ENCODE assay signal across 8 cellular contexts in genomic region chr5:172641359-172642045, GRCh38. TPM values are rescaled to one million over a fixed set of nuclear protein-coding genes. Genes with fewer than 3 reads are reported as not detected.
A peak's percentile ranks its signal among the peaks of the same experiment; 100 is the strongest.
DNase-seq lines count a peak whose midpoint lies in the region; ATAC-seq and TF ChIP-seq lines count a peak whose summit lies in the region.

No MANE protein-coding gene starts in this region.

- peaks cover 3% of the 10 kb centered on the region for H4K20me1 ChIP-seq in osteoblast (ENCODE audit: insufficient read depth, low read length)

- no peak overlapping the region for H3K27ac Mint-ChIP-seq in activated CD8-positive, alpha-beta T cell treated with anti-CD3 and anti-CD28 coated beads, Interleukin-2, amount 10 ng/mL, durations not matched to agents 7 days and 5 days
- H3K27ac Mint-ChIP-seq in activated CD8-positive, alpha-beta T cell treated with anti-CD3 and anti-CD28 coated beads for 36 hours: no peak overlapping the region

- H3K4me1 Mint-ChIP-seq in activated CD8-positive, alpha-beta T cell treated with anti-CD3 and anti-CD28 coated beads, Interleukin-2, amount 10 ng/mL, durations not matched to agents 7 days and 5 days (ENCODE audit: low read depth): peaks cover 8% of the 10 kb centered on the region
- no peaks in the 10 kb centered on the region for H3K4me1 Mint-ChIP-seq in activated CD8-positive, alpha-beta T cell treated with anti-CD3 and anti-CD28 coated beads for 36 hours (ENCODE audit: low read depth)

- no peaks in the 10 kb centered on the region for H3K27me3 ChIP-seq in RWPE2 (ENCODE audit: insufficient read depth, poor library complexity, severe bottlenecking)
- peaks cover 0 to 13% (median 0%) of the 10 kb centered on the region in 4 donors for H3K27me3 ChIP-seq in esophagus squamous epithelium
- peaks cover 3% of the 10 kb centered on the region for H3K27me3 ChIP-seq in osteoblast (ENCODE audit: insufficient read depth, low read length)

- peak; percentile 59 for ATAC-seq in activated CD8-positive, alpha-beta T cell treated with anti-CD3 and anti-CD28 coated beads, Interleukin-2, amount 10 ng/mL, durations not matched to agents 7 days and 5 days
- ATAC-seq in activated CD8-positive, alpha-beta T cell treated with anti-CD3 and anti-CD28 coated beads for 36 hours: no peak
- ATAC-seq in RWPE2 (ENCODE audit: low read depth): peak; percentile 0; the same call in 1 of the 3 replicates

- peak overlapping the region; percentile 62 for H3K4me3 Mint-ChIP-seq in activated CD8-positive, alpha-beta T cell treated with anti-CD3 and anti-CD28 coated beads, Interleukin-2, amount 10 ng/mL, durations not matched to agents 7 days and 5 days
- no peak overlapping the region for H3K4me3 Mint-ChIP-seq in activated CD8-positive, alpha-beta T cell treated with anti-CD3 and anti-CD28 coated beads for 36 hours

- no peaks in the 10 kb centered on the region for H3K36me3 Mint-ChIP-seq in activated CD8-positive, alpha-beta T cell treated with anti-CD3 and anti-CD28 coated beads, Interleukin-2, amount 10 ng/mL, durations not matched to agents 7 days and 5 days (ENCODE audit: low read depth)
- no peaks in the 10 kb centered on the region for H3K36me3 Mint-ChIP-seq in activated CD8-positive, alpha-beta T cell treated with anti-CD3 and anti-CD28 coated beads for 36 hours (ENCODE audit: low read depth)

- peak overlapping the region; percentile 74 for H2AFZ ChIP-seq in osteoblast (ENCODE audit: low read length)

- no peaks in the 10 kb centered on the region for H3K79me2 ChIP-seq in osteoblast (ENCODE audit: insufficient read depth, low read length)

- POLR2A ChIA-PET in activated CD8-positive, alpha-beta T cell treated with anti-CD3 and anti-CD28 coated beads, Interleukin-2, amount 10 ng/mL, durations not matched to agents 7 days and 5 days (lab: Charles Lee): no interaction called here
- POLR2A ChIA-PET in activated CD8-positive, alpha-beta T cell treated with anti-CD3 and anti-CD28 coated beads for 36 hours (lab: Charles Lee): no interaction called here

- H3K36me3 ChIP-seq in RWPE2 (ENCODE audit: low read depth) (peaks cover 19% of the 10 kb centered on the region), esophagus squamous epithelium (peaks cover 0 to 20% (median 4%) of the 10 kb centered on the region in 3 donors), osteoblast (ENCODE audit: insufficient read depth, low read length) (no peaks in the 10 kb centered on the region)

- peaks cover 40% of the 10 kb centered on the region for H3K27me3 Mint-ChIP-seq in activated CD8-positive, alpha-beta T cell treated with anti-CD3 and anti-CD28 coated beads, Interleukin-2, amount 10 ng/mL, durations not matched to agents 7 days and 5 days (ENCODE audit: low read depth)
- H3K27me3 Mint-ChIP-seq in activated CD8-positive, alpha-beta T cell treated with anti-CD3 and anti-CD28 coated beads for 36 hours: peaks cover 35% of the 10 kb centered on the region

- intact Hi-C loops in activated CD8-positive, alpha-beta T cell treated with anti-CD3 and anti-CD28 coated beads for 36 hours (cut with micrococcal nuclease): no loop called here
- intact Hi-C loops in esophagus squamous epithelium (cut with DNase I): no loop called here

- WGBS in esophagus squamous epithelium, 2 donors: 0% methylated on average over 2 to 5 of the region's 72 CpGs

- TF ChIP-seq POLR2A in esophagus squamous epithelium (IDR thresholded peaks at IDR 0.05): no peak

- H3K4me3 ChIP-seq in RWPE2 (ENCODE audit: severe bottlenecking): peak overlapping the region; percentile 93
- H3K4me3 ChIP-seq in esophagus squamous epithelium: peak overlapping the region; percentile 87 to 95 (median 92)
- H3K4me3 ChIP-seq in osteoblast (ENCODE audit: insufficient read depth, low read length): peak overlapping the region; percentile 70

- DNase-seq in activated CD8-positive, alpha-beta T cell treated with anti-CD3 and anti-CD28 coated beads, Interleukin-2, amount 10 ng/mL, durations not matched to agents 7 days and 5 days: peak; percentile 31
- no peak for DNase-seq in activated CD8-positive, alpha-beta T cell treated with anti-CD3 and anti-CD28 coated beads for 36 hours
- DNase-seq in RWPE2 (ENCODE audit: low spot score): no peak
- DNase-seq in esophagus squamous epithelium (lab: John Stamatoyannopoulos, UW): no peak
- DNase-seq in osteoblast (ENCODE audit: insufficient read length, low spot score, missing footprints): peak; percentile 95
- DNase-seq in A172 (ENCODE audit: low spot score): no peak
- no peak for DNase-seq in G401 (ENCODE audit: low spot score)
- DNase-seq in AG08396 (ENCODE audit: low spot score): no peak

- CTCF ChIA-PET in activated CD8-positive, alpha-beta T cell treated with anti-CD3 and anti-CD28 coated beads, Interleukin-2, amount 10 ng/mL, durations not matched to agents 7 days and 5 days (lab: Charles Lee): no interaction called here
- CTCF ChIA-PET in activated CD8-positive, alpha-beta T cell treated with anti-CD3 and anti-CD28 coated beads for 36 hours (lab: Charles Lee): no interaction called here

- no peak for TF ChIP-seq CTCF in activated CD8-positive, alpha-beta T cell treated with anti-CD3 and anti-CD28 coated beads for 36 hours (IDR thresholded peaks at IDR 0.05)
- TF ChIP-seq CTCF in RWPE2 (IDR thresholded peaks at IDR 0.05; ENCODE audit: poor library complexity, severe bottlenecking) (peak; percentile 54), esophagus squamous epithelium (IDR thresholded peaks at IDR 0.05) (peak in 2 of 6 experiments; percentile 7 to 10), osteoblast (IDR thresholded peaks at IDR 0.05; ENCODE audit: extremely low read depth, low read depth, low read length) (peak; percentile 18)

- peak overlapping the region; percentile 97 for H3K27ac ChIP-seq in RWPE2 (ENCODE audit: poor library complexity, severe bottlenecking)
- H3K27ac ChIP-seq in esophagus squamous epithelium: peak overlapping the region; percentile 86 to 95 (median 94)
- H3K27ac ChIP-seq in osteoblast (ENCODE audit: low read depth, low read length): no peak overlapping the region

- in situ Hi-C loops in G401 (cut with HindIII; ENCODE audit: low sequenced_read_pairs): no loop called here

- H3K4me2 ChIP-seq in osteoblast (ENCODE audit: insufficient read depth, low read length): peak overlapping the region; percentile 76

- no peaks in the 10 kb centered on the region for H3K9me3 Mint-ChIP-seq in activated CD8-positive, alpha-beta T cell treated with anti-CD3 and anti-CD28 coated beads, Interleukin-2, amount 10 ng/mL, durations not matched to agents 7 days and 5 days (ENCODE audit: insufficient read depth)
- no peaks in the 10 kb centered on the region for H3K9me3 Mint-ChIP-seq in activated CD8-positive, alpha-beta T cell treated with anti-CD3 and anti-CD28 coated beads for 36 hours

- H3K9me3 ChIP-seq in RWPE2 (ENCODE audit: severe bottlenecking) (no peaks in the 10 kb centered on the region), esophagus squamous epithelium (no peaks in the 10 kb centered on the region), osteoblast (ENCODE audit: low read depth, low read length) (no peaks in the 10 kb centered on the region)

- H3K4me1 ChIP-seq in RWPE2 (ENCODE audit: insufficient read depth, poor library complexity, severe bottlenecking) (peaks cover 25% of the 10 kb centered on the region), esophagus squamous epithelium (peaks cover 6 to 83% (median 42%) of the 10 kb centered on the region in 3 donors), osteoblast (ENCODE audit: insufficient read depth, low read length) (peaks cover 15% of the 10 kb centered on the region)

RNA-seq across cellular contexts. Expression of gene NEURL1B, which starts 0.4 kb away (rescaled TPM):
- 1 to 10 TPM; 3.9 to 4.2 TPM for total RNA-seq in activated CD8-positive, alpha-beta T cell treated with anti-CD3 and anti-CD28 coated beads, Interleukin-2, amount 10 ng/mL, durations not matched to agents 7 days and 5 days
- under 1 TPM; 0.18 to 0.22 TPM for total RNA-seq in activated CD8-positive, alpha-beta T cell treated with anti-CD3 and anti-CD28 coated beads for 36 hours
- total RNA-seq in esophagus squamous epithelium: 10 to 100 TPM; 11.9 to 18.8 (median 15.6) TPM
- 0.29 and 0.36 TPM in 2 replicates for total RNA-seq in osteoblast
- total RNA-seq in A172 (2014; rRNA removed; shearing (Covaris generic)): 7.2 and 12.2 TPM in 2 replicates
- total RNA-seq in G401 (2014; rRNA removed; shearing (Covaris generic)): 0.75 and 1.6 TPM in 2 replicates

Comparison
In these comparisons a context has a peak if more than half of its experiments do, and no peak if none do; other contexts are left out.
1. DNase-seq: peak in activated CD8-positive, alpha-beta T cell treated with anti-CD3 and anti-CD28 coated beads, Interleukin-2, amount 10 ng/mL, durations not matched to agents 7 days and 5 days (single experiment) and osteoblast (single experiment); none in activated CD8-positive, alpha-beta T cell treated with anti-CD3 and anti-CD28 coated beads for 36 hours (single experiment), RWPE2 (single experiment), esophagus squamous epithelium (single experiment), A172 (single experiment), G401 (single experiment) and AG08396 (single experiment).
2. Peak in every context shown above with its lines, with median percentiles within 50 percentile points of each other: H3K4me3 ChIP-seq.